8 cellular contexts compared by ENCODE assay signal in the genomic region with DNA sequence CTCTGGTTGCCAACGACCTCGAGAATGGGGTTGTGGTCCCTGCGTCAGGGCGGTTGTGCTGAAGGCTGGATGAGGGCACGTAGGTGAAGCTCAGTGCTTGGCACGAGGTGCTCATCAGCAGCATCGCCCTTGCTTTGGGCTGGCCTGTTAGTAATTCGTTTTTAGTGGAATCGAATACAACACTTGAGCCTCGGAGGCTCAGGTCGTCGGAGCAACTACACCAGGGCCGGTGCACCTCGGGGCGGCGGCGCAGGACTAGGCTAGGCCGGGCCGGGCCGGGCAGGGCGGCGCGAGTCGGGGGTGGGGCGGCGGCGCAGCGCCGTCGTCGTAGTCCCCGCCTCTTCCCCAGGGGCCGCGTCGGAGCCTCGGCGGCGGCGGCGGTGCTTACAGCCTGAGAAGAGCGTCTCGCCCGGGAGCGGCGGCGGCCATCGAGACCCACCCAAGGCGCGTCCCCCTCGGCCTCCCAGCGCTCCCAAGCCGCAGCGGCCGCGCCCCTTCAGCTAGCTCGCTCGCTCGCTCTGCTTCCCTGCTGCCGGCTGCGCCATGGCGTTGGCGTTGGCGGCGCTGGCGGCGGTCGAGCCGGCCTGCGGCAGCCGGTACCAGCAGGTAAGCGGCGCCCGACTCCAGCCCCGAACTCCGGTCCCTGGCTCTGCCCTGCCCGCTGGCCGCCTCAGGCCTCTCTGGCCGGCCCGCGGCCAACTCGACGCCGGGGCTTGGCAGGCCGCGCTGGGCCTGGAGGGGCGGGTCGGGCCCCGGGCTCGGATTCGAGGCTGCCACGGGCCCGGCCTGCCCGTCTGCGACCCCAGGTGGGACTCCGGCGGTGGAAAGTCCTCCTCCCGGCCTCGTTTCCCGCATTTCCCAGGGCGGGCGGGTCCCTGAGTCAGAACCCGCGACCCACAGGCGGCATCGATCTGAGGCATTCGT. TPM values are rescaled to one million over a fixed set of nuclear protein-coding genes. Genes with fewer than 3 reads are reported as not detected.
A peak's percentile ranks its signal among the peaks of the same experiment; 100 is the strongest.
DNase-seq lines count a peak whose midpoint lies in the region; ATAC-seq and TF ChIP-seq lines count a peak whose summit lies in the region.

A gene with protein sequence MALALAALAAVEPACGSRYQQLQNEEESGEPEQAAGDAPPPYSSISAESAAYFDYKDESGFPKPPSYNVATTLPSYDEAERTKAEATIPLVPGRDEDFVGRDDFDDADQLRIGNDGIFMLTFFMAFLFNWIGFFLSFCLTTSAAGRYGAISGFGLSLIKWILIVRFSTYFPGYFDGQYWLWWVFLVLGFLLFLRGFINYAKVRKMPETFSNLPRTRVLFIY (plus strand): TSS at position 348 of the 924 bp plus-strand sequence. CDS start 196 bp downstream, at position 544.

- DNase-seq in A673 (ENCODE audit: low spot score) (peak; percentile 86), NCI-H2227 treated with DMSO at 0.1 percent for 48 hours (lab: John Stamatoyannopoulos, UW) (peak; percentile 55), cerebellar cortex (ENCODE audit: low spot score) (peak; percentile 78), kidney epithelial cell (ENCODE audit: low read depth) (no peak)
- peak; percentile 93 for DNase-seq in activated CD4-positive, CD25-positive, alpha-beta regulatory T cell treated with anti-CD3 and anti-CD28 coated beads, Interleukin-2, amount 50 U/mL, for 72 hours
- peak; percentile 90 for DNase-seq in stimulated activated CD4-positive, alpha-beta T cell treated with anti-CD3 and anti-CD28 coated beads, Interleukin-15, amount 100 ng/mL, for 24 hours

- H3K4me1 ChIP-seq in A673 (ENCODE audit: insufficient read depth, low read length, poor library complexity, severe bottlenecking): peaks cover 12% of the 10 kb centered on the region

- intact Hi-C loops in A673 (cut with micrococcal nuclease; ENCODE audit: unreplicated experiment): loop anchor here (2.0 kb wide), 1 partner anchor 52 kb away; no protein-coding TSS in a partner anchor

- peak within 1 kb of the TSS; percentile 86 for H3K27ac ChIP-seq in A673 (ENCODE audit: low read depth, low read length, poor library complexity, severe bottlenecking)

- CTCF ChIA-PET in A673 (lab: Charles Lee): interaction anchor here (0.7 kb wide), 1 partner anchor 30 kb away, joined by 3 read pairs; no protein-coding TSS in a partner anchor

- no TSS peak for BruUV-seq in A673 (replicated peaks; lab: Mats Ljungman, UMichigan)

- H3K9me3 ChIP-seq in A673 (ENCODE audit: low read depth, low read length, poor library complexity, severe bottlenecking): no peaks in the 10 kb centered on the region

- POLR2A ChIA-PET in A673 (lab: Charles Lee; ENCODE audit: low non-redundant PET): interaction anchor here (0.6 kb wide), 1 partner anchor 95 kb away, joined by 3 read pairs; no protein-coding TSS in a partner anchor

- peak; percentile 63 for ATAC-seq in HG03060 (IDR thresholded peaks at IDR 0.05; ENCODE audit: low read depth, unreplicated experiment)

- peak; percentile 28 for TF ChIP-seq POLR2A in GM18526 (IDR thresholded peaks at IDR 0.05; ENCODE audit: extremely low read depth, insufficient read length)

- H3K27me3 ChIP-seq in A673 (replicated peaks; ENCODE audit: insufficient read depth, low read depth, low read length, poor library complexity) (no peaks in the 10 kb centered on the region), kidney epithelial cell (ENCODE audit: control insufficient read depth, insufficient read depth, low read length) (no peaks in the 10 kb centered on the region)

- TF ChIP-seq CTCF in A673 (conservative IDR thresholded peaks at IDR 0.05; ENCODE audit: low read depth, low read length) (no peak), kidney epithelial cell (IDR thresholded peaks at IDR 0.05; ENCODE audit: insufficient read depth, low read length, poor library complexity, severe bottlenecking) (no peak)

- H3K4me3 ChIP-seq in A673 (ENCODE audit: low read depth, low read length, poor library complexity, severe bottlenecking) (peak within 1 kb of the TSS; percentile 69), kidney epithelial cell (ENCODE audit: low read depth, low read length) (peak within 1 kb of the TSS; percentile 75)

- H3K36me3 ChIP-seq in A673 (ENCODE audit: insufficient read depth, low read length, poor library complexity, severe bottlenecking) (no peaks in the 10 kb centered on the region), kidney epithelial cell (ENCODE audit: control insufficient read depth, insufficient read depth, low read length) (no peaks in the 10 kb centered on the region)

RNA-seq across cellular contexts. Expression of the gene that starts here (rescaled TPM):
- total RNA-seq in A673 (2021) (47.6 and 49.3 TPM in 2 replicates), kidney epithelial cell (52.1 and 54.3 TPM in 2 replicates)
